Comparison of ENCODE assay signal across 24 cellular contexts in genomic region chr15:78213956-78214355, GRCh38. TPM values are rescaled to one million over a fixed set of nuclear protein-coding genes. Genes with fewer than 3 reads are reported as not detected.
DNase-seq lines count a peak whose midpoint lies in the region; ATAC-seq and TF ChIP-seq lines count a peak whose summit lies in the region.
"Had no signal": no experiment of that assay in that cellular context is flagged by ENCODE, and none has a peak within 500 bp of the region (broad histone marks: within the 10 kb centered on the region; RNA-seq: fewer than 3 reads in every experiment).

No MANE protein-coding gene starts in this region.

- H3K27ac ChIP-seq in RWPE2 (ENCODE audit: poor library complexity, severe bottlenecking) = no peak overlapping the region
- H3K27ac ChIP-seq in dorsolateral prefrontal cortex = peak overlapping the region in 33 of 59 donors; percentile 11 to 94 (median 85)
- peak overlapping the region; percentile 81 to 85 (median 82) for H3K27ac ChIP-seq in gastrocnemius medialis

- DNase-seq in RWPE2 (ENCODE audit: low spot score) (peak; percentile 32), dorsolateral prefrontal cortex (no peak), gastrocnemius medialis (no peak), NCI-H146 treated with DMSO at 0.1 percent for 48 hours (lab: John Stamatoyannopoulos, UW; ENCODE audit: unreplicated experiment) (no peak), NOMO-1 treated with DMSO at 0.1 percent for 48 hours (lab: John Stamatoyannopoulos, UW; ENCODE audit: unreplicated experiment) (no peak), omental fat pad (ENCODE audit: low spot score) (no peak), cerebellum (ENCODE audit: low spot score) (no peak)
- DNase-seq: CD8-positive, alpha-beta memory T cell; DMS79 treated with DMSO at 0.1 percent for 48 hours; GF-D8; Kasumi-1; MV-4-11; NCI-H1105; NCI-H1436 treated with DMSO at 0.1 percent for 48 hours; NCI-H1930; NCI-H2107; NCI-H524; NCI-H774; RPMI8226; SHP77 treated with DMSO at 0.1 percent for 48 hours had no signal

- no peak for TF ChIP-seq POLR2A in gastrocnemius medialis (IDR thresholded peaks at IDR 0.05)

- ATAC-seq in RWPE2 (ENCODE audit: low read depth) (no peak), gastrocnemius medialis (no peak), omental fat pad (ENCODE audit: low FRiP score) (no peak)
- ATAC-seq: HepG2, K562 had no signal

- H3K9me3 ChIP-seq in RWPE2 (ENCODE audit: severe bottlenecking) = no peaks in the 10 kb centered on the region
- no peaks in the 10 kb centered on the region for H3K9me3 ChIP-seq in gastrocnemius medialis

- intact Hi-C loops in dorsolateral prefrontal cortex (cut with DNase I) (no loop called here), gastrocnemius medialis (cut with DNase I; ENCODE audit: low total_unique reads) (no loop called here)

- no peak overlapping the region for H3K4me3 ChIP-seq in RWPE2 (ENCODE audit: severe bottlenecking)
- no peak overlapping the region for H3K4me3 ChIP-seq in dorsolateral prefrontal cortex
- H3K4me3 ChIP-seq in gastrocnemius medialis = no peak overlapping the region
- H3K4me3 ChIP-seq: K562 had no signal

- H3K36me3 ChIP-seq in RWPE2 (ENCODE audit: low read depth) (no peaks in the 10 kb centered on the region), gastrocnemius medialis (no peaks in the 10 kb centered on the region)

- H3K4me1 ChIP-seq in RWPE2 (ENCODE audit: insufficient read depth, poor library complexity, severe bottlenecking) = peaks cover 19% of the 10 kb centered on the region
- peaks cover 76 to 79% of the 10 kb centered on the region in 2 donors for H3K4me1 ChIP-seq in gastrocnemius medialis

- in situ Hi-C loops in gastrocnemius medialis (cut with MboI; ENCODE audit: low sequenced_read_pairs in 4 of 4) = no loop called here

- TF ChIP-seq CTCF in RWPE2 (IDR thresholded peaks at IDR 0.05; ENCODE audit: poor library complexity, severe bottlenecking) (no peak), dorsolateral prefrontal cortex (IDR thresholded peaks at IDR 0.05 in 54 of 56, conservative IDR thresholded peaks at IDR 0.05 in 2 of 56; ENCODE audit: low read depth in 1 of 56, partially characterized antibody in 56 of 56) (no peak), gastrocnemius medialis (IDR thresholded peaks at IDR 0.05 in 4 of 5, conservative IDR thresholded peaks at IDR 0.05 in 1 of 5) (no peak), omental fat pad (IDR thresholded peaks at IDR 0.05) (no peak)

- H3K27me3 ChIP-seq in RWPE2 (ENCODE audit: insufficient read depth, poor library complexity, severe bottlenecking) = no peaks in the 10 kb centered on the region
- H3K27me3 ChIP-seq in dorsolateral prefrontal cortex = no peaks in the 10 kb centered on the region
- H3K27me3 ChIP-seq in gastrocnemius medialis = no peaks in the 10 kb centered on the region

RNA-seq across cellular contexts. Expression of gene ACSBG1, which starts 20.4 kb away (rescaled TPM):
- total RNA-seq in dorsolateral prefrontal cortex (100 to 1,000 TPM in 47 of 120 experiments, 10 to 100 TPM in 73; 48.0 to 276 (median 94.0) TPM), gastrocnemius medialis (1 to 10 TPM in 1 of 4 donors, not detected in 3; 1.9 TPM), omental fat pad (not detected), cerebellum (3.1 TPM)
- total RNA-seq: CD8-positive, alpha-beta memory T cell; M059J had no signal

RNA-seq across cellular contexts. Expression of gene DNAJA4, which starts 50.4 kb away (rescaled TPM):
- total RNA-seq in dorsolateral prefrontal cortex (100 to 1,000 TPM in 49 of 120 experiments, 10 to 100 TPM in 71; 52.5 to 507 (median 97.1) TPM), gastrocnemius medialis (100 to 1,000 TPM in 1 of 4 donors, 10 to 100 TPM in 3; 13.7 to 120 (median 37.8) TPM), omental fat pad (10 to 100 TPM; 19.0 to 88.6 (median 28.9) TPM), cerebellum (26.5 TPM)
- total RNA-seq: HepG2, HT1080 had no signal

Comparison
In these comparisons a context has a peak if more than half of its experiments do, and no peak if none do; other contexts are left out.
1. RNA of gene ACSBG1, which starts 20.4 kb away (total RNA-seq): 48.0 to 276 TPM in dorsolateral prefrontal cortex; 3.1 TPM in cerebellum (single experiment), 1.9 TPM in gastrocnemius medialis and not detected in omental fat pad; every median in the first group is over 10 times any median in the second.